26 cellular contexts compared by ENCODE assay signal in genomic region chr11:80327971-80328614, GRCh38.
"Had no signal": no experiment of that assay in that cellular context is flagged by ENCODE, and none has a peak within 500 bp of the region (broad histone marks: within the 10 kb centered on the region; RNA-seq: fewer than 3 reads in every experiment).

No MANE protein-coding gene starts in this region.

- H3K9me3 ChIP-seq: gastroesophageal sphincter, left lung, neutrophil, ovary, prostate gland, testis, vagina had no signal

- ATAC-seq: activated CD8-positive, alpha-beta T cell treated with anti-CD3 and anti-CD28 coated beads, Interleukin-2, amount 10 ng/mL, durations not matched to agents 7 days and 5 days; gastroesophageal sphincter; left lung; natural killer cell; stimulated activated naive B cell treated with anti-CD40 and anti-IgM and Interleukin-4, amounts not matched to agents 10 μg/mL and 1 μg/mL and 100 μg/mL, for 72 hours had no signal

- H3K36me3 ChIP-seq: cardiac muscle cell, gastroesophageal sphincter, left lung, neutrophil, ovary, prostate gland, vagina had no signal

- H3K36me3 Mint-ChIP-seq: activated naive CD4-positive, alpha-beta T cell treated with anti-CD3 and anti-CD28 coated beads, Interleukin-2, amount 50 U/mL, for 24 hours; natural killer cell; stimulated activated naive B cell treated with anti-CD40 and anti-IgM and Interleukin-4, amounts not matched to agents 10 μg/mL and 1 μg/mL and 100 μg/mL, for 72 hours had no signal

- H3K27ac Mint-ChIP-seq: activated CD8-positive, alpha-beta T cell treated with anti-CD3 and anti-CD28 coated beads, Interleukin-2, amount 10 ng/mL, durations not matched to agents 7 days and 5 days; activated naive CD4-positive, alpha-beta T cell treated with anti-CD3 and anti-CD28 coated beads, Interleukin-2, amount 50 U/mL, for 24 hours; activated T-helper 1 cell treated with anti-CD3 and anti-CD28 coated beads, Interleukin-12 subunit alpha, Interleukin-12 subunit beta, Interleukin-2, Interleukin-4 antibody, amounts not matched to agents 30 ng/mL and 10 ng/mL and 1 ng/mL, durations not matched to agents 14 hours and 24 hours and 36 hours; immature natural killer cell; natural killer cell; stimulated activated naive B cell treated with anti-CD40 and anti-IgM and Interleukin-4, amounts not matched to agents 10 μg/mL and 1 μg/mL and 100 μg/mL, for 72 hours; T-helper 2 cell treated with Interferon-gamma antibody and Interleukin-4, amounts not matched to agents 5 μg/mL and 100 μg/mL, for 36 hours had no signal

- H3K4me1 ChIP-seq: gastroesophageal sphincter, left lung, prostate gland, testis, vagina had no signal

- H3K27me3 ChIP-seq: cardiac muscle cell, gastroesophageal sphincter, left lung, neutrophil, ovary, testis, vagina had no signal

- H3K27ac ChIP-seq: cardiac muscle cell, epithelial cell of prostate, gastroesophageal sphincter, left lung, neutrophil, ovary, prostate gland, testis, vagina, VCaP had no signal

- H3K4me3 ChIP-seq: cardiac muscle cell, gastroesophageal sphincter, left lung, ovary, prostate gland, testis, vagina had no signal

- DNase-seq: activated CD4-positive, alpha-beta T cell treated with anti-CD3 and anti-CD28 coated beads, Interleukin-2, amount 50 U/mL, for 1 hour; activated CD4-positive, CD25-positive, alpha-beta regulatory T cell treated with anti-CD3 and anti-CD28 coated beads, Interleukin-2, amount 50 U/mL, for 72 hours; activated CD8-positive, alpha-beta T cell treated with anti-CD3 and anti-CD28 coated beads, Interleukin-2, amount 10 ng/mL, durations not matched to agents 7 days and 5 days; activated gamma-delta T cell; cortex of kidney; head of caudate nucleus; immature natural killer cell; left lung; midbrain; natural killer cell; ovary; stimulated activated CD4-positive, alpha-beta T cell treated with anti-CD3 and anti-CD28 coated beads, Interleukin-2, amount 100 ng/mL, for 48 hours; stimulated activated CD8-positive, alpha-beta memory T cell treated with anti-CD3 and anti-CD28 coated beads, Interleukin-4, amount 100 ng/mL, for 48 hours; stimulated activated naive B cell treated with anti-CD40 and anti-IgM and Interleukin-4, amounts not matched to agents 10 μg/mL and 1 μg/mL and 100 μg/mL, for 72 hours; testis; trophoblast cell had no signal
